8 cellular contexts compared by ENCODE assay signal in genomic region chr11:5625281-5625680, GRCh38.
DNase-seq lines count a peak whose midpoint lies in the region; ATAC-seq, FAIRE-seq and TF ChIP-seq lines count a peak whose summit lies in the region.

No MANE protein-coding gene starts in this region.

- in situ Hi-C loops in KBM-7 (cut with MboI; ENCODE audit: low pct_unique_long_range_greater_than_20kb, low sequenced_read_pairs), result no loop called here

- no peaks in the 10 kb centered on the region for H3K27me3 ChIP-seq in RWPE2 (ENCODE audit: insufficient read depth, poor library complexity, severe bottlenecking)

- FAIRE-seq in D721Med (lab: Jason Lieb, UNC), result no peak

- H3K27ac ChIP-seq in RWPE2 (ENCODE audit: poor library complexity, severe bottlenecking), result peak overlapping the region; percentile 19

- H3K4me1 ChIP-seq in RWPE2 (ENCODE audit: insufficient read depth, poor library complexity, severe bottlenecking), result peaks cover 43% of the 10 kb centered on the region

- DNase-seq in RWPE2 (ENCODE audit: low spot score), result no peak
- no peak for DNase-seq in fibroblast of mammary gland (ENCODE audit: low read depth)
- DNase-seq in retinal pigment epithelial cell (ENCODE audit: low read depth), result no peak
- no peak for DNase-seq in KBM-7
- DNase-seq in DMS79 treated with DMSO at 0.1 percent for 48 hours (lab: John Stamatoyannopoulos, UW), result no peak
- no peak for DNase-seq in D721Med (ENCODE audit: insufficient read length, low spot score)

- no peak for ATAC-seq in RWPE2 (ENCODE audit: low read depth)
- no peak for ATAC-seq in GM18861 (IDR thresholded peaks at IDR 0.05; ENCODE audit: unreplicated experiment)

- H3K4me3 ChIP-seq in GM12875 (ENCODE audit: low read depth, low read length) (peak overlapping the region; percentile 63), RWPE2 (ENCODE audit: severe bottlenecking) (peak overlapping the region; percentile 38), fibroblast of mammary gland (ENCODE audit: control insufficient read depth, low read depth, low read length) (peak overlapping the region; percentile 66), retinal pigment epithelial cell (ENCODE audit: low read length) (peak overlapping the region; percentile 40)

- H3K9me3 ChIP-seq in RWPE2 (ENCODE audit: severe bottlenecking), result no peaks in the 10 kb centered on the region

- TF ChIP-seq CTCF in GM12875 (IDR thresholded peaks at IDR 0.05; ENCODE audit: borderline replicate concordance, insufficient read depth, low read depth, low read length), result no peak
- TF ChIP-seq CTCF in RWPE2 (IDR thresholded peaks at IDR 0.05; ENCODE audit: poor library complexity, severe bottlenecking), result no peak
- no peak for TF ChIP-seq CTCF in fibroblast of mammary gland (conservative IDR thresholded peaks at IDR 0.05; ENCODE audit: control insufficient read depth, insufficient read depth, low read depth, low read length)
- TF ChIP-seq CTCF in retinal pigment epithelial cell (conservative IDR thresholded peaks at IDR 0.05; ENCODE audit: low read depth, low read length), result no peak
- TF ChIP-seq CTCF in D721Med (IDR thresholded peaks at IDR 0.05; ENCODE audit: insufficient read depth, missing control alignments), result no peak

- no peaks in the 10 kb centered on the region for H3K36me3 ChIP-seq in RWPE2 (ENCODE audit: low read depth)
